Comparison of ENCODE assay signal across 21 cellular contexts in the genomic region with DNA sequence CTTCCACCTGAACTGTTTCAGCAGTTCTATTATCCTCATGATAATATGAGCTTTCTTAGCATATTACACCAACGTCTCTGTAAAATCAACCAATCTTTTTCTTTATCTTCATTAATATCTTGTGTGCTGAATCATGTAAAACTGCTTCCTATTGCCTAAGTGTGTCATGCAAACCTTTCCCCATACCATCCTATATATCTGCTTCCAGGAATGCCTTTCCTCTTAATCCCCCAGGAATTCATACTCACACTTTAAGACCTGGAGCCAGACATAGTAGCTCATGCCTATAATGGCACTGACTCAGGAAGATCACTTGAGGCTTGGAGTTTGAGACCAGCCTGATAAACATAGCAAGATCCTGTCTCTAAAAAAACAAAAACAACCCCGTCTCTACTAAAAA.
DNase-seq lines count a peak whose midpoint lies in the region; ATAC-seq and TF ChIP-seq lines count a peak whose summit lies in the region.
"Had no signal": no experiment of that assay in that cellular context is flagged by ENCODE, and none has a peak within 500 bp of the region (broad histone marks: within the 10 kb centered on the region; RNA-seq: fewer than 3 reads in every experiment).

No MANE protein-coding gene starts in this region.

- no peaks in the 10 kb centered on the region for H3K4me1 Mint-ChIP-seq in activated CD4-positive, alpha-beta T cell treated with anti-CD3 and anti-CD28 coated beads, Interleukin-2, amount 10 ng/mL, durations not matched to agents 7 days and 5 days

- dilution Hi-C loops in IMR-90 (cut with HindIII; ENCODE audit: low sequenced_read_pairs, unreplicated experiment) = no loop called here

- H3K27me3 Mint-ChIP-seq in activated CD4-positive, alpha-beta T cell treated with anti-CD3 and anti-CD28 coated beads, Interleukin-2, amount 10 ng/mL, durations not matched to agents 7 days and 5 days = no peaks in the 10 kb centered on the region
- H3K27me3 Mint-ChIP-seq: activated CD8-positive, alpha-beta T cell treated with anti-CD3 and anti-CD28 coated beads for 36 hours; activated naive CD8-positive, alpha-beta T cell treated with anti-CD3 and anti-CD28 coated beads for 36 hours; stimulated activated memory B cell treated with anti-CD40 and anti-IgM and Interleukin-4, amounts not matched to agents 10 μg/mL and 1 μg/mL and 100 μg/mL, for 72 hours had no signal

- H3K23ac ChIP-seq in IMR-90 (ENCODE audit: low read depth, low read length) = no peak overlapping the region

- peaks cover 2% of the 10 kb centered on the region; the same call in 1 of the 2 replicates for H3K9me1 ChIP-seq in IMR-90 (ENCODE audit: insufficient read depth, low read length)

- H2BK120ac ChIP-seq in IMR-90 (ENCODE audit: low read depth, low read length) = no peak overlapping the region

- no peak overlapping the region for H2AK5ac ChIP-seq in IMR-90 (ENCODE audit: low read depth, low read length)

- POLR2A ChIA-PET in AG04449 (lab: Yijun Ruan, JAX) (interaction anchor here (1.4 kb wide), 1 partner anchor 135 kb away, joined by 3 read pairs; no protein-coding TSS in a partner anchor), IMR-90 (lab: Charles Lee; ENCODE audit: unreplicated experiment) (no interaction called here)
- POLR2A ChIA-PET in activated CD4-positive, alpha-beta T cell treated with anti-CD3 and anti-CD28 coated beads, Interleukin-2, amount 10 ng/mL, durations not matched to agents 7 days and 5 days (lab: Charles Lee) = no interaction called here

- H4K5ac ChIP-seq in IMR-90 (ENCODE audit: low read depth, low read length) = no peak overlapping the region

- H3K36me3 ChIP-seq in IMR-90 (ENCODE audit: control insufficient read depth, insufficient read depth, low read length) = no peaks in the 10 kb centered on the region
- H3K36me3 ChIP-seq in brain microvascular endothelial cell (replicated peaks) = no peaks in the 10 kb centered on the region
- H3K36me3 ChIP-seq: transverse colon had no signal

- H3K4ac ChIP-seq in IMR-90 (ENCODE audit: low read depth, low read length) = no peak overlapping the region

- intact Hi-C loops in IMR-90 (cut with micrococcal nuclease) = no loop called here

- no peak overlapping the region for H2AFZ ChIP-seq in IMR-90 (replicated peaks; ENCODE audit: low read length, poor library complexity)

- H2BK20ac ChIP-seq in IMR-90 (ENCODE audit: low read depth, low read length) = no peak overlapping the region

- no peak overlapping the region for H2BK5ac ChIP-seq in IMR-90 (ENCODE audit: low read depth, low read length, poor library complexity, severe bottlenecking)

- WGBS in IMR-90 (ENCODE audit: extremely low coverage in 2 of 2, insufficient read length in 1 of 2), 2 experiments = 0% methylated on average over 1 of the region's 2 CpGs; no CpG with 5 or more reads in 1 of the 2 experiments

- no peak for TF ChIP-seq RAD21 in IMR-90 (IDR thresholded peaks at IDR 0.05; ENCODE audit: low read length)

- peak; percentile 77 for DNase-seq in AG04449 (ENCODE audit: low read depth, low spot score)
- DNase-seq in IMR-90 = peak; percentile 88
- DNase-seq in brain microvascular endothelial cell = peak; percentile 71
- DNase-seq in foreskin keratinocyte = peak; percentile 60 to 87
- no peak for DNase-seq in activated naive CD4-positive, alpha-beta T cell treated with Interleukin-2 at 50 U/mL for 16 hours
- no peak for DNase-seq in activated CD4-positive, alpha-beta T cell treated with anti-CD3 and anti-CD28 coated beads, Interleukin-2, amount 10 ng/mL, durations not matched to agents 7 days and 5 days
- DNase-seq in activated CD8-positive, alpha-beta memory T cell treated with anti-CD3 and anti-CD28 coated beads for 24 hours = no peak
- DNase-seq: activated CD8-positive, alpha-beta T cell treated with anti-CD3 and anti-CD28 coated beads for 36 hours; activated naive CD8-positive, alpha-beta T cell treated with anti-CD3 and anti-CD28 coated beads for 36 hours; activated T-cell treated with anti-CD3 and anti-CD28 coated beads, Interleukin-2, amount 50 U/mL, for 4 hours; central memory CD4-positive, alpha-beta T cell; effector CD8-positive, alpha-beta T cell; foreskin melanocyte; NCI-H146; NCI-H2227 treated with DMSO at 0.1 percent for 48 hours; SHP77 treated with DMSO at 0.1 percent for 48 hours; T-helper 1 cell; transverse colon had no signal

- BruUV-seq in IMR-90 (replicated peaks; lab: Mats Ljungman, UMichigan) = no TSS peak

- no peak overlapping the region for H2AK9ac ChIP-seq in IMR-90 (replicated peaks; ENCODE audit: low read depth, low read length, poor library complexity)

- H3K4me1 ChIP-seq in IMR-90 (ENCODE audit: control insufficient read depth, insufficient read depth, low read length) (peaks cover 9% of the 10 kb centered on the region), foreskin keratinocyte (peaks cover 24% of the 10 kb centered on the region)

- in situ Hi-C loops in IMR-90 (cut with MboI; ENCODE audit: low sequenced_read_pairs) = no loop called here
- in situ Hi-C loops in brain microvascular endothelial cell (cut with HindIII; ENCODE audit: low pct_ligation_motif_present, low sequenced_read_pairs) = no loop called here

- no peak overlapping the region for H3K27ac ChIP-seq in IMR-90 (ENCODE audit: insufficient read depth, low read length)
- H3K27ac ChIP-seq in brain microvascular endothelial cell = peak overlapping the region; percentile 53
- H3K27ac ChIP-seq in foreskin keratinocyte = no peak overlapping the region
- H3K27ac ChIP-seq: transverse colon had no signal

- no peak overlapping the region for H4K91ac ChIP-seq in IMR-90 (ENCODE audit: insufficient read depth, low read depth, low read length)

- no peaks in the 10 kb centered on the region for H3K36me3 Mint-ChIP-seq in activated CD4-positive, alpha-beta T cell treated with anti-CD3 and anti-CD28 coated beads, Interleukin-2, amount 10 ng/mL, durations not matched to agents 7 days and 5 days (ENCODE audit: low read depth)
- H3K36me3 Mint-ChIP-seq: activated naive CD8-positive, alpha-beta T cell treated with anti-CD3 and anti-CD28 coated beads for 36 hours; CD14-positive monocyte; stimulated activated memory B cell treated with anti-CD40 and anti-IgM and Interleukin-4, amounts not matched to agents 10 μg/mL and 1 μg/mL and 100 μg/mL, for 72 hours had no signal

- H3K14ac ChIP-seq in IMR-90 (replicated peaks; ENCODE audit: low read depth, low read length) = no peak overlapping the region

- ATAC-seq in IMR-90 (ENCODE audit: low read depth) = peak; percentile 78
- peak; percentile 80 for ATAC-seq in foreskin keratinocyte
- ATAC-seq in HG03521 (IDR thresholded peaks at IDR 0.05; ENCODE audit: unreplicated experiment) = no peak
- ATAC-seq: activated CD8-positive, alpha-beta T cell treated with anti-CD3 and anti-CD28 coated beads for 36 hours; activated T-cell treated with anti-CD3 and anti-CD28 coated beads, Interleukin-2, amount 50 U/mL, for 4 hours; stimulated activated memory B cell treated with anti-CD40 and anti-IgM and Interleukin-4, amounts not matched to agents 10 μg/mL and 1 μg/mL and 100 μg/mL, for 72 hours had no signal

- no peak overlapping the region for H3K56ac ChIP-seq in IMR-90 (ENCODE audit: extremely low read depth, insufficient read depth, low read length)

- TF ChIP-seq CTCF in AG04449 (IDR thresholded peaks at IDR 0.05; ENCODE audit: insufficient read depth, low read length, missing control alignments) = no peak
- TF ChIP-seq CTCF in IMR-90 (conservative IDR thresholded peaks at IDR 0.05; ENCODE audit: low read depth, low read length) = no peak
- TF ChIP-seq CTCF in brain microvascular endothelial cell (IDR thresholded peaks at IDR 0.05; ENCODE audit: low read depth, low read length, missing control alignments) = no peak
- TF ChIP-seq CTCF in foreskin keratinocyte (conservative IDR thresholded peaks at IDR 0.05) = no peak

- no peaks in the 10 kb centered on the region for H3K9me3 ChIP-seq in IMR-90 (ENCODE audit: control insufficient read depth, insufficient read depth, low read length)
- H3K9me3 ChIP-seq: transverse colon had no signal

- no peak overlapping the region for H3K9ac ChIP-seq in IMR-90 (ENCODE audit: low read depth, low read length)

- H4K20me1 ChIP-seq in IMR-90 (ENCODE audit: insufficient read depth, low read length) = no peaks in the 10 kb centered on the region

- H3K27ac Mint-ChIP-seq in activated CD4-positive, alpha-beta T cell treated with anti-CD3 and anti-CD28 coated beads, Interleukin-2, amount 10 ng/mL, durations not matched to agents 7 days and 5 days = no peak overlapping the region
- H3K27ac Mint-ChIP-seq: activated CD8-positive, alpha-beta T cell treated with anti-CD3 and anti-CD28 coated beads for 36 hours; activated naive CD8-positive, alpha-beta T cell treated with anti-CD3 and anti-CD28 coated beads for 36 hours; stimulated activated memory B cell treated with anti-CD40 and anti-IgM and Interleukin-4, amounts not matched to agents 10 μg/mL and 1 μg/mL and 100 μg/mL, for 72 hours had no signal

- CTCF ChIA-PET in AG04449 (lab: Yijun Ruan, JAX) = interaction anchor here (1.0 to 1.6 kb wide), 7 partner anchors 9 to 602 kb away, joined by 3 to 6 read pairs (median 4); no protein-coding TSS in a partner anchor
- CTCF ChIA-PET in IMR-90 (lab: Yijun Ruan, JAX) = no interaction called here
- CTCF ChIA-PET in activated CD4-positive, alpha-beta T cell treated with anti-CD3 and anti-CD28 coated beads, Interleukin-2, amount 10 ng/mL, durations not matched to agents 7 days and 5 days (lab: Charles Lee) = interaction anchor here (0.6 kb wide), 1 partner anchor 602 kb away, joined by 3 read pairs; no protein-coding TSS in a partner anchor

- peaks cover 2 to 3% of the 10 kb centered on the region in 2 experiments; a peak in 1 of 4 replicates for H3K79me1 ChIP-seq in IMR-90 (ENCODE audit: low read depth in 1 of 2, low read length in 2 of 2)

- H3K27me3 ChIP-seq in IMR-90 (ENCODE audit: control insufficient read depth, insufficient read depth, low read length) (no peaks in the 10 kb centered on the region), brain microvascular endothelial cell (replicated peaks) (no peaks in the 10 kb centered on the region), foreskin keratinocyte (no peaks in the 10 kb centered on the region)
- H3K27me3 ChIP-seq: transverse colon had no signal

- H3K18ac ChIP-seq in IMR-90 (ENCODE audit: low read depth, low read length) = no peak overlapping the region

- no peak for TF ChIP-seq POLR2A in IMR-90 (IDR thresholded peaks at IDR 0.05; ENCODE audit: low read depth, low read length)

- no peak overlapping the region for H4K8ac ChIP-seq in IMR-90 (ENCODE audit: low read depth in 2 of 2, low read length in 2 of 2)

- no peak overlapping the region for H3K4me3 Mint-ChIP-seq in activated CD4-positive, alpha-beta T cell treated with anti-CD3 and anti-CD28 coated beads, Interleukin-2, amount 10 ng/mL, durations not matched to agents 7 days and 5 days
- H3K4me3 Mint-ChIP-seq: activated CD8-positive, alpha-beta T cell treated with anti-CD3 and anti-CD28 coated beads for 36 hours; activated naive CD8-positive, alpha-beta T cell treated with anti-CD3 and anti-CD28 coated beads for 36 hours; activated T-cell treated with anti-CD3 and anti-CD28 coated beads, Interleukin-2, amount 50 U/mL, for 4 hours; CD14-positive monocyte; stimulated activated memory B cell treated with anti-CD40 and anti-IgM and Interleukin-4, amounts not matched to agents 10 μg/mL and 1 μg/mL and 100 μg/mL, for 72 hours had no signal

- no peak overlapping the region for H3K4me2 ChIP-seq in IMR-90 (ENCODE audit: low read depth, low read length)

- H3K4me3 ChIP-seq in AG04449 (ENCODE audit: low read depth, low read length) (no peak overlapping the region), IMR-90 (ENCODE audit: insufficient read depth, low read depth, low read length) (no peak overlapping the region), brain microvascular endothelial cell (ENCODE audit: low read depth, low read length) (no peak overlapping the region)
- H3K4me3 ChIP-seq: transverse colon had no signal

- H3K9me3 Mint-ChIP-seq in activated CD4-positive, alpha-beta T cell treated with anti-CD3 and anti-CD28 coated beads, Interleukin-2, amount 10 ng/mL, durations not matched to agents 7 days and 5 days = no peaks in the 10 kb centered on the region
- H3K9me3 Mint-ChIP-seq: activated CD8-positive, alpha-beta T cell treated with anti-CD3 and anti-CD28 coated beads for 36 hours; activated naive CD8-positive, alpha-beta T cell treated with anti-CD3 and anti-CD28 coated beads for 36 hours; activated T-cell treated with anti-CD3 and anti-CD28 coated beads, Interleukin-2, amount 50 U/mL, for 4 hours; stimulated activated memory B cell treated with anti-CD40 and anti-IgM and Interleukin-4, amounts not matched to agents 10 μg/mL and 1 μg/mL and 100 μg/mL, for 72 hours had no signal

- no peak overlapping the region for H2BK15ac ChIP-seq in IMR-90 (ENCODE audit: low read depth, low read length)

Comparison
In these comparisons a context has a peak if more than half of its experiments do, and no peak if none do; other contexts are left out.
1. DNase-seq: peak in AG04449 (single experiment), IMR-90 (single experiment), brain microvascular endothelial cell (single experiment) and foreskin keratinocyte (2 of 2); none in activated naive CD4-positive, alpha-beta T cell treated with Interleukin-2 at 50 U/mL for 16 hours (single experiment), activated CD4-positive, alpha-beta T cell treated with anti-CD3 and anti-CD28 coated beads, Interleukin-2, amount 10 ng/mL, durations not matched to agents 7 days and 5 days (single experiment) and activated CD8-positive, alpha-beta memory T cell treated with anti-CD3 and anti-CD28 coated beads for 24 hours (single experiment).